ENCODE assay signal across 8 cellular contexts in the genomic region with DNA sequence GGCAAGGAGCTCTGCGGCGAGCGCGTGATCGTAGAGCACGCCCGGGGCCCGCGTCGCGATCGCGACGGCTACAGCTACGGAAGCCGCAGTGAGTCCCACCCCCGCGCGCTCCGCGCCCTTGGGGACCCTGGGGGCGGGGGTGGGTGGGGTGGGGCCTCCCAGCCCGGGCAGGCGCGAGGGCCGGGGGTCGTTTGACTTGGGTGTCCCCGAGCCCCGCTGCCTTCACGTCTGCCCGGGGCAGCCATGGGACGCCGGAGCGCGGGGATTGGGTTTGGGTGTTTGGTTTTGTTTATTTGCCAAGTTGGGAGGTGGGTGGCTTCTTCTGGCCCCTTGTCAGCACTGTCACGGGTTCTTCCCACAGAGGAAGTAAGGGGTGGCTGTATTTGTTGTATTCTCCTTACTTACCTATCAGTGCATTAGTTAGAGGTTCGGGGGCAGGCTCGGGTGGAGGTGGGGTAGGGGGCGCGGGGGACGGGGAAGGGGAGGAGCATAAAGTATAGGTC. TPM values are rescaled to one million over a fixed set of nuclear protein-coding genes. Genes with fewer than 3 reads are reported as not detected.
DNase-seq lines count a peak whose midpoint lies in the region; ATAC-seq, FAIRE-seq and TF ChIP-seq lines count a peak whose summit lies in the region.

No MANE protein-coding gene starts in this region.

- peaks cover 37% of the 10 kb centered on the region for H4K20me1 ChIP-seq in HCT116 (ENCODE audit: insufficient read depth)

- H2AFZ ChIP-seq in HCT116 (ENCODE audit: low read depth, low read length, poor library complexity, severe bottlenecking), result no peak overlapping the region

- H3K27ac ChIP-seq in CD4-positive, alpha-beta memory T cell (ENCODE audit: low read depth, low read length), result peak overlapping the region; percentile 100
- peak overlapping the region; percentile 100 for H3K27ac ChIP-seq in HCT116 (ENCODE audit: low read depth, low read length)
- peak overlapping the region; percentile 99 for H3K27ac ChIP-seq in iPS-18a (ENCODE audit: low read length)

- no peak for TF ChIP-seq CTCF in HCT116 (IDR thresholded peaks at IDR 0.05 in 2 of 3, conservative IDR thresholded peaks at IDR 0.05 in 1 of 3; ENCODE audit: borderline replicate concordance in 1 of 3, insufficient read depth in 1 of 3, low read depth in 2 of 3, low read length in 2 of 3)
- TF ChIP-seq CTCF in activated CD8-positive, alpha-beta T cell treated with anti-CD3 and anti-CD28 coated beads for 36 hours (IDR thresholded peaks at IDR 0.05), result no peak
- no peak for TF ChIP-seq CTCF in GM13976 (IDR thresholded peaks at IDR 0.05; ENCODE audit: borderline replicate concordance, control extremely low read depth, extremely low read depth, insufficient read depth, missing control alignments)

- H3K4me3 ChIP-seq in CD4-positive, alpha-beta memory T cell (ENCODE audit: low read length in 2 of 2), result peak overlapping the region; percentile 52 to 74
- H3K4me3 ChIP-seq in HCT116 (replicated peaks in 1 of 2; ENCODE audit: low read depth in 1 of 2, low read length in 2 of 2) (peak overlapping the region; percentile 82 to 83), iPS-18a (ENCODE audit: low read length) (peak overlapping the region; percentile 77)

- peaks cover 36% of the 10 kb centered on the region for H3K4me1 ChIP-seq in CD4-positive, alpha-beta memory T cell (ENCODE audit: insufficient read depth, low read length)
- H3K4me1 ChIP-seq in HCT116 (ENCODE audit: control insufficient read depth in 1 of 2, insufficient read depth in 2 of 2, low read length in 2 of 2) (peaks cover 5 to 15% of the 10 kb centered on the region in 2 experiments; a peak in 3 of 4 replicates), iPS-18a (ENCODE audit: control insufficient read depth, low read depth, low read length) (no peaks in the 10 kb centered on the region)

- peaks cover 56% of the 10 kb centered on the region for H3K79me2 ChIP-seq in HCT116 (ENCODE audit: insufficient read depth, low read length)

- DNase-seq in CD4-positive, alpha-beta memory T cell, result peak in 1 of 5 donors; percentile 62
- DNase-seq in HCT116 (ENCODE audit: low read depth, low spot score) (no peak), islet precursor cell (no peak), frontal cortex (ENCODE audit: low spot score in 2 of 2) (no peak), GM13976 (ENCODE audit: low spot score) (no peak)
- DNase-seq in activated CD8-positive, alpha-beta T cell treated with anti-CD3 and anti-CD28 coated beads for 36 hours, result no peak
- DNase-seq in stimulated activated naive CD4-positive, alpha-beta T cell treated with Interleukin-2 at 50 U/mL for 16 hours (lab: John Stamatoyannopoulos, UW), result peak; percentile 35

- no peak for FAIRE-seq in frontal cortex (lab: Jason Lieb, UNC)

- H3K4me1 Mint-ChIP-seq in CD4-positive, alpha-beta memory T cell, result peaks cover 25 to 56% (median 31%) of the 10 kb centered on the region in 4 donors
- H3K4me1 Mint-ChIP-seq in activated CD8-positive, alpha-beta T cell treated with anti-CD3 and anti-CD28 coated beads for 36 hours (ENCODE audit: low read depth), result peaks cover 41% of the 10 kb centered on the region

- no peaks in the 10 kb centered on the region for H3K9me3 ChIP-seq in CD4-positive, alpha-beta memory T cell (ENCODE audit: control insufficient read depth in 1 of 2, low read length in 2 of 2)
- H3K9me3 ChIP-seq in HCT116 (ENCODE audit: control insufficient read depth in 1 of 2, insufficient read depth in 1 of 2, low read depth in 1 of 2, low read length in 2 of 2), result no peaks in the 10 kb centered on the region
- H3K9me3 ChIP-seq in iPS-18a (ENCODE audit: control insufficient read depth, low read depth, low read length), result no peaks in the 10 kb centered on the region

- no peak for TF ChIP-seq RAD21 in HCT116 (IDR thresholded peaks at IDR 0.05; ENCODE audit: low read depth)

- no peak for TF ChIP-seq POLR2A in HCT116 (IDR thresholded peaks at IDR 0.05; ENCODE audit: borderline replicate concordance, extremely low read depth, insufficient read depth, insufficient read length)

- H3K27ac Mint-ChIP-seq in CD4-positive, alpha-beta memory T cell, result peak overlapping the region; percentile 87 to 99 (median 91)
- peak overlapping the region; percentile 99 for H3K27ac Mint-ChIP-seq in activated CD8-positive, alpha-beta T cell treated with anti-CD3 and anti-CD28 coated beads for 36 hours

- RAD21 ChIA-PET in HCT116 (lab: Charles Lee; ENCODE audit: low non-redundant PET in 1 of 2, low total read pairs in 2 of 2, uncharacterized antibody in 2 of 2, unreplicated experiment in 2 of 2), result no interaction called here

- H3K9me2 ChIP-seq in HCT116 (ENCODE audit: insufficient read depth), result no peaks in the 10 kb centered on the region

- no peak for ATAC-seq in HCT116
- ATAC-seq in activated CD8-positive, alpha-beta T cell treated with anti-CD3 and anti-CD28 coated beads for 36 hours, result peak; percentile 6

- POLR2A ChIA-PET in CD4-positive, alpha-beta memory T cell (lab: Charles Lee; ENCODE audit: partially characterized antibody), result interaction anchor here (0.8 to 3.7 kb wide), 8 partner anchors 8 to 1765 kb away, joined by 3 to 29 read pairs (median 10); partner anchors contain the start of gene IFT52
- POLR2A ChIA-PET in HCT116 (lab: Charles Lee), result interaction anchor here (0.6 to 3.6 kb wide), 13 partner anchors 8 to 400 kb away, joined by 3 to 22 read pairs (median 4); partner anchors contain the start of genes IFT52 and L3MBTL1
- POLR2A ChIA-PET in activated CD8-positive, alpha-beta T cell treated with anti-CD3 and anti-CD28 coated beads for 36 hours (lab: Charles Lee), result interaction anchor here (0.6 to 2.9 kb wide), 18 partner anchors 8 to 293 kb away, joined by 3 to 25 read pairs (median 6); partner anchors contain the start of gene IFT52

- peak overlapping the region; percentile 85 to 97 (median 92) for H3K4me3 Mint-ChIP-seq in CD4-positive, alpha-beta memory T cell
- H3K4me3 Mint-ChIP-seq in activated CD8-positive, alpha-beta T cell treated with anti-CD3 and anti-CD28 coated beads for 36 hours, result peak overlapping the region; percentile 93

- CTCF ChIA-PET in CD4-positive, alpha-beta memory T cell (lab: Charles Lee; ENCODE audit: partially characterized antibody), result interaction anchor here (0.8 to 2.7 kb wide), 3 partner anchors 9 to 56 kb away, joined by 3 to 10 read pairs (median 7); no protein-coding TSS in a partner anchor
- CTCF ChIA-PET in HCT116 (lab: Charles Lee), result interaction anchor here (2.3 kb wide), 1 partner anchor 10 kb away, joined by 20 read pairs; no protein-coding TSS in a partner anchor
- CTCF ChIA-PET in activated CD8-positive, alpha-beta T cell treated with anti-CD3 and anti-CD28 coated beads for 36 hours (lab: Charles Lee), result interaction anchor here (1.8 to 1.9 kb wide), 2 partner anchors 7 to 9 kb away, joined by 5 to 13 read pairs; no protein-coding TSS in a partner anchor

- no TSS peak for BruUV-seq in HCT116 (replicated peaks; lab: Mats Ljungman, UMichigan)

- no peaks in the 10 kb centered on the region for H3K27me3 ChIP-seq in CD4-positive, alpha-beta memory T cell (ENCODE audit: insufficient read depth, low read length)
- no peaks in the 10 kb centered on the region for H3K27me3 ChIP-seq in HCT116 (ENCODE audit: insufficient read depth, low read length)
- no peaks in the 10 kb centered on the region for H3K27me3 ChIP-seq in iPS-18a (ENCODE audit: control insufficient read depth, insufficient read depth, low read length)

- peak overlapping the region; percentile 86 for H3K4me2 ChIP-seq in HCT116 (ENCODE audit: low read length)

- no peaks in the 10 kb centered on the region for H3K9me3 Mint-ChIP-seq in CD4-positive, alpha-beta memory T cell
- no peaks in the 10 kb centered on the region for H3K9me3 Mint-ChIP-seq in activated CD8-positive, alpha-beta T cell treated with anti-CD3 and anti-CD28 coated beads for 36 hours

- in situ Hi-C loops in GM13976 (cut with MboI; ENCODE audit: low sequenced_read_pairs, unreplicated experiment), result loop anchor here (10.0 kb wide), 1 partner anchor 626 kb away; no protein-coding TSS in a partner anchor

- peaks cover 42% of the 10 kb centered on the region for H3K36me3 ChIP-seq in CD4-positive, alpha-beta memory T cell (ENCODE audit: insufficient read depth, low read length)
- H3K36me3 ChIP-seq in HCT116 (ENCODE audit: control insufficient read depth in 1 of 2, insufficient read depth in 2 of 2, low read length in 2 of 2) (peaks cover 43 to 45% of the 10 kb centered on the region in 2 experiments), iPS-18a (ENCODE audit: control insufficient read depth, low read depth, low read length) (peaks cover 46% of the 10 kb centered on the region)

- intact Hi-C loops in CD4-positive, alpha-beta memory T cell (cut with micrococcal nuclease), result loop anchor here (5.0 kb wide), 2 partner anchors 1429 to 1841 kb away; partner anchors contain the start of genes CHD6 and YWHAB
- intact Hi-C loops in HCT116 (cut with micrococcal nuclease), result no loop called here
- intact Hi-C loops in activated CD8-positive, alpha-beta T cell treated with anti-CD3 and anti-CD28 coated beads for 36 hours (cut with micrococcal nuclease), result loop anchor here (10.0 kb wide), 1 partner anchor 626 kb away; no protein-coding TSS in a partner anchor

- H3K9ac ChIP-seq in HCT116 (ENCODE audit: low read length) (peak overlapping the region; percentile 99), iPS-18a (ENCODE audit: low read length) (peak overlapping the region; percentile 100)

- peaks cover 4% of the 10 kb centered on the region in 2 donors for H3K27me3 Mint-ChIP-seq in CD4-positive, alpha-beta memory T cell
- peaks cover 3% of the 10 kb centered on the region for H3K27me3 Mint-ChIP-seq in activated CD8-positive, alpha-beta T cell treated with anti-CD3 and anti-CD28 coated beads for 36 hours

- peaks cover 36 to 51% of the 10 kb centered on the region in 2 donors for H3K36me3 Mint-ChIP-seq in CD4-positive, alpha-beta memory T cell
- H3K36me3 Mint-ChIP-seq in activated CD8-positive, alpha-beta T cell treated with anti-CD3 and anti-CD28 coated beads for 36 hours (ENCODE audit: low read depth), result peaks cover 48% of the 10 kb centered on the region

TF ChIP-seq in HCT116, 20 proteins besides CTCF, POLR2A, EP300 and RAD21 (continues in another document):
- no peak for TF ChIP-seq TCF7L2 (IDR thresholded peaks at IDR 0.05; ENCODE audit: borderline replicate concordance, extremely low read depth, insufficient read depth, insufficient read length)
- no peak for TF ChIP-seq JUND (IDR thresholded peaks at IDR 0.05)

RNA-seq across cellular contexts. Expression of gene SRSF6, which starts 0.8 kb away (rescaled TPM):
- total RNA-seq in CD4-positive, alpha-beta memory T cell, result 100 to 1,000 TPM; 175 to 186 TPM
- polyA plus RNA-seq in CD4-positive, alpha-beta memory T cell, result 10 to 100 TPM; 30.6 to 47.1 TPM
- total RNA-seq in HCT116 (2021; ENCODE audit: unreplicated experiment), result 242 TPM
- polyA plus RNA-seq in HCT116 (2012), result 106 and 122 TPM in 2 replicates
- total RNA-seq in activated CD8-positive, alpha-beta T cell treated with anti-CD3 and anti-CD28 coated beads for 36 hours, result 100 to 1,000 TPM; 112 to 114 TPM
- 44.0 TPM for total RNA-seq in frontal cortex

RNA-seq across cellular contexts. Expression of gene L3MBTL1, which starts 49.0 kb away (rescaled TPM):
- total RNA-seq in CD4-positive, alpha-beta memory T cell, result 10 to 100 TPM; 18.3 to 22.5 TPM
- polyA plus RNA-seq in CD4-positive, alpha-beta memory T cell, result 1 to 10 TPM; 1.3 to 1.4 TPM
- total RNA-seq in HCT116 (2021; ENCODE audit: unreplicated experiment) (21.6 TPM), frontal cortex (16.3 TPM)
- polyA plus RNA-seq in HCT116 (2012), result 5.6 and 7.1 TPM in 2 replicates
- 1 to 10 TPM; 7.0 to 7.3 TPM for total RNA-seq in activated CD8-positive, alpha-beta T cell treated with anti-CD3 and anti-CD28 coated beads for 36 hours
